12 cellular contexts compared by ENCODE assay signal in genomic region chr10:60717852-60718251, GRCh38.
DNase-seq lines count a peak whose midpoint lies in the region; ATAC-seq, FAIRE-seq and TF ChIP-seq lines count a peak whose summit lies in the region.
"Had no signal": no experiment of that assay in that cellular context is flagged by ENCODE, and none has a peak within 500 bp of the region (broad histone marks: within the 10 kb centered on the region; RNA-seq: fewer than 3 reads in every experiment).

No MANE protein-coding gene starts in this region.

- no peak overlapping the region for H3K27ac ChIP-seq in GM12878 (ENCODE audit: control insufficient read depth, insufficient read depth)
- H3K27ac ChIP-seq in SJCRH30: no peak overlapping the region
- no peak overlapping the region for H3K27ac ChIP-seq in H9 (ENCODE audit: insufficient read length, low read depth, low read length)

- H2BK15ac ChIP-seq in H9 (ENCODE audit: low read depth, low read length): no peak overlapping the region

- H3K36me3 ChIP-seq in GM12878 (ENCODE audit: control insufficient read depth in 2 of 2, insufficient read depth in 2 of 2, low read length in 1 of 2): no peaks in the 10 kb centered on the region
- no peaks in the 10 kb centered on the region for H3K36me3 ChIP-seq in SJCRH30

- no peak overlapping the region for H2BK20ac ChIP-seq in H9 (ENCODE audit: low read depth, low read length, poor library complexity, severe bottlenecking)

- no peaks in the 10 kb centered on the region for H3K9me3 Mint-ChIP-seq in activated CD8-positive, alpha-beta memory T cell treated with anti-CD3 and anti-CD28 coated beads, Interleukin-2, amount 10 ng/mL, durations not matched to agents 7 days and 5 days (ENCODE audit: low read depth)
- H3K9me3 Mint-ChIP-seq in H9: peaks cover 0 to 3% of the 10 kb centered on the region in 2 experiments; a peak in 4 of 5 replicates
- H3K9me3 Mint-ChIP-seq: naive B cell had no signal

- H3K4me1 ChIP-seq in GM12878 (ENCODE audit: control insufficient read depth, insufficient read depth, low read length): no peaks in the 10 kb centered on the region
- H3K4me1 ChIP-seq in SJCRH30: no peaks in the 10 kb centered on the region
- H3K4me1 ChIP-seq in H9 (ENCODE audit: insufficient read depth, low read length): no peaks in the 10 kb centered on the region

- no peak overlapping the region for H3K18ac ChIP-seq in H9 (ENCODE audit: insufficient read length, low read depth, low read length)

- RAD21 ChIA-PET in GM12878 (lab: Charles Lee; ENCODE audit: unreplicated experiment): no interaction called here

- peaks cover 9% of the 10 kb centered on the region for H3K27me3 Mint-ChIP-seq in activated CD8-positive, alpha-beta memory T cell treated with anti-CD3 and anti-CD28 coated beads, Interleukin-2, amount 10 ng/mL, durations not matched to agents 7 days and 5 days
- H3K27me3 Mint-ChIP-seq in H9 (ENCODE audit: low read depth): no peaks in the 10 kb centered on the region

- in situ Hi-C loops in GM12878 (cut with MboI): no loop called here

- no peak for TF ChIP-seq EP300 in GM12878 (IDR thresholded peaks at IDR 0.05; ENCODE audit: borderline replicate concordance in 1 of 2, control insufficient read depth in 1 of 2, low read depth in 2 of 2, low read length in 2 of 2)

- H3K9me3 ChIP-seq in GM12878 (replicated peaks; ENCODE audit: control insufficient read depth, insufficient read depth, low read length) (no peaks in the 10 kb centered on the region), SJCRH30 (replicated peaks) (no peaks in the 10 kb centered on the region), H9 (ENCODE audit: control insufficient read depth, low read depth, low read length) (no peaks in the 10 kb centered on the region)

- no peak overlapping the region for H4K91ac ChIP-seq in H9 (ENCODE audit: insufficient read length, low read depth, low read length)

- intact Hi-C loops in GM12878 (cut with micrococcal nuclease; ENCODE audit: unreplicated experiment): no loop called here

- no peak overlapping the region for H4K8ac ChIP-seq in H9 (replicated peaks; ENCODE audit: insufficient read length, low read depth, low read length)

- no peak overlapping the region for H3K4me3 Mint-ChIP-seq in activated CD8-positive, alpha-beta memory T cell treated with anti-CD3 and anti-CD28 coated beads, Interleukin-2, amount 10 ng/mL, durations not matched to agents 7 days and 5 days
- no peak overlapping the region for H3K4me3 Mint-ChIP-seq in H9
- H3K4me3 Mint-ChIP-seq: naive B cell had no signal

- FAIRE-seq in GM12878 (lab: Jason Lieb, UNC): no peak

- no peak overlapping the region for H3K23ac ChIP-seq in H9 (ENCODE audit: insufficient read length, low read depth, low read length)

- TF ChIP-seq CTCF in GM12878 (IDR thresholded peaks at IDR 0.05 in 2 of 3, conservative IDR thresholded peaks at IDR 0.05 in 1 of 3; ENCODE audit: control insufficient read depth in 2 of 3, extremely low read depth in 1 of 3, insufficient read depth in 1 of 3, low read depth in 3 of 3, low read length in 3 of 3) (no peak), H9 (conservative IDR thresholded peaks at IDR 0.05) (no peak)

- TF ChIP-seq POLR2A in GM12878 (IDR thresholded peaks at IDR 0.05; ENCODE audit: low read depth, low read length): no peak

- SMC1A ChIA-PET in GM12878 (lab: Charles Lee; ENCODE audit: uncharacterized antibody, unreplicated experiment): interaction anchor here (0.6 kb wide), 1 partner anchor 8 kb away, joined by 3 read pairs; no protein-coding TSS in a partner anchor

- POLR2A ChIA-PET in GM12878 (lab: Charles Lee): no interaction called here

- H4K5ac ChIP-seq in H9 (ENCODE audit: insufficient read length, low read depth, low read length): no peak overlapping the region

- no peak overlapping the region for H3K4ac ChIP-seq in H9 (ENCODE audit: low read depth, low read length)

- H2BK12ac ChIP-seq in H9 (ENCODE audit: insufficient read length, low read depth, low read length): no peak overlapping the region

- H2AFZ ChIP-seq in GM12878 (ENCODE audit: control insufficient read depth, low read depth, low read length) (no peak overlapping the region), H9 (ENCODE audit: low read length) (no peak overlapping the region)

- no peak overlapping the region for H3K27ac Mint-ChIP-seq in activated CD8-positive, alpha-beta memory T cell treated with anti-CD3 and anti-CD28 coated beads, Interleukin-2, amount 10 ng/mL, durations not matched to agents 7 days and 5 days
- H3K27ac Mint-ChIP-seq in H9: no peak overlapping the region
- H3K27ac Mint-ChIP-seq: naive B cell had no signal

- H3K56ac ChIP-seq in H9 (ENCODE audit: insufficient read length, low read depth, low read length): no peak overlapping the region

- DNase-seq in GM12878 (ENCODE audit: low read depth, low spot score) (no peak), SJCRH30 (no peak), medulla oblongata (ENCODE audit: extremely low spot score) (no peak), H9 (no peak)
- DNase-seq in activated CD8-positive, alpha-beta memory T cell treated with anti-CD3 and anti-CD28 coated beads, Interleukin-2, amount 10 ng/mL, durations not matched to agents 7 days and 5 days: no peak
- DNase-seq: amniotic stem cell, DMS153, naive B cell, NCI-H526 had no signal

- no peak overlapping the region for H3K4me2 ChIP-seq in GM12878 (ENCODE audit: control insufficient read depth, insufficient read depth)
- no peak overlapping the region for H3K4me2 ChIP-seq in H9 (ENCODE audit: insufficient read depth, insufficient read length, low read length)

- H3T11ph ChIP-seq in H9 (ENCODE audit: low read length): no peak overlapping the region

- no peak overlapping the region for H3K9ac ChIP-seq in GM12878 (ENCODE audit: control insufficient read depth, insufficient read depth, low read length)
- H3K9ac ChIP-seq in H9 (ENCODE audit: extremely low read depth, insufficient read length, low read length): no peak overlapping the region

- no peaks in the 10 kb centered on the region for H3K36me3 Mint-ChIP-seq in activated CD8-positive, alpha-beta memory T cell treated with anti-CD3 and anti-CD28 coated beads, Interleukin-2, amount 10 ng/mL, durations not matched to agents 7 days and 5 days
- H3K36me3 Mint-ChIP-seq in H9 (ENCODE audit: insufficient read depth in 1 of 3, low read depth in 3 of 3): peaks cover 0 to 3% (median 3%) of the 10 kb centered on the region in 3 experiments; a peak in 1 of 7 replicates
- H3K36me3 Mint-ChIP-seq: naive B cell had no signal

- H3K14ac ChIP-seq in H9 (ENCODE audit: insufficient read depth, low read length): no peak overlapping the region

- H4K20me1 ChIP-seq in GM12878 (ENCODE audit: control insufficient read depth, insufficient read depth) (no peaks in the 10 kb centered on the region), H9 (ENCODE audit: control insufficient read depth, insufficient read depth, insufficient read length) (no peaks in the 10 kb centered on the region)

- H3K23me2 ChIP-seq in H9 (ENCODE audit: insufficient read length, low read depth, low read length, poor library complexity, severe bottlenecking): no peaks in the 10 kb centered on the region

- H3K27me3 ChIP-seq in GM12878 (replicated peaks in 1 of 2; ENCODE audit: control insufficient read depth in 2 of 2, insufficient read depth in 2 of 2, low read length in 1 of 2): no peaks in the 10 kb centered on the region
- H3K27me3 ChIP-seq in SJCRH30: no peaks in the 10 kb centered on the region
- H3K27me3 ChIP-seq in H9 (ENCODE audit: insufficient read depth, low read length): no peaks in the 10 kb centered on the region

- no peak overlapping the region for H2BK5ac ChIP-seq in H9 (ENCODE audit: insufficient read length, low read length)

- H3K79me2 ChIP-seq in GM12878 (ENCODE audit: control insufficient read depth, insufficient read depth, low read length): no peaks in the 10 kb centered on the region
- H3K79me2 ChIP-seq in H9 (ENCODE audit: insufficient read depth, low read length): no peaks in the 10 kb centered on the region

- H3K79me1 ChIP-seq in H9 (ENCODE audit: insufficient read depth, low read depth, low read length, poor library complexity, severe bottlenecking): no peaks in the 10 kb centered on the region

- ATAC-seq in GM18868 (IDR thresholded peaks at IDR 0.05; ENCODE audit: unreplicated experiment): peak; percentile 77
- peak; percentile 93 for ATAC-seq in GM21526 (IDR thresholded peaks at IDR 0.05; ENCODE audit: low FRiP score, unreplicated experiment)
- peak; percentile 90 for ATAC-seq in HG03095 (IDR thresholded peaks at IDR 0.05; ENCODE audit: unreplicated experiment)
- peak; percentile 78 for ATAC-seq in GM12878
- no peak for ATAC-seq in activated CD8-positive, alpha-beta memory T cell treated with anti-CD3 and anti-CD28 coated beads, Interleukin-2, amount 10 ng/mL, durations not matched to agents 7 days and 5 days

- peaks cover 12% of the 10 kb centered on the region for H3K4me1 Mint-ChIP-seq in activated CD8-positive, alpha-beta memory T cell treated with anti-CD3 and anti-CD28 coated beads, Interleukin-2, amount 10 ng/mL, durations not matched to agents 7 days and 5 days
- peaks cover 0 to 3% of the 10 kb centered on the region in 2 experiments; a peak in 2 of 4 replicates for H3K4me1 Mint-ChIP-seq in H9
- H3K4me1 Mint-ChIP-seq: naive B cell had no signal

- H2BK120ac ChIP-seq in H9 (ENCODE audit: low read depth, low read length, poor library complexity, severe bottlenecking): no peak overlapping the region

- BruUV-seq in GM12878 (replicated peaks; lab: Mats Ljungman, UMichigan): no TSS peak

- no peak for TF ChIP-seq RAD21 in GM12878 (IDR thresholded peaks at IDR 0.05; ENCODE audit: insufficient read depth, low read depth, low read length)

- H2AK5ac ChIP-seq in H9 (ENCODE audit: insufficient read length, low read length): no peak overlapping the region

- no peak overlapping the region for H3K4me3 ChIP-seq in GM12878
- no peak overlapping the region for H3K4me3 ChIP-seq in SJCRH30

- CTCF ChIA-PET in GM12878 (lab: Yijun Ruan, JAX): no interaction called here
- CTCF ChIA-PET in activated CD8-positive, alpha-beta memory T cell treated with anti-CD3 and anti-CD28 coated beads, Interleukin-2, amount 10 ng/mL, durations not matched to agents 7 days and 5 days (lab: Charles Lee): no interaction called here

TF ChIP-seq in GM12878, 131 proteins besides CTCF, POLR2A, EP300 and RAD21:
- TF ChIP-seq FOS (IDR thresholded peaks at IDR 0.05; ENCODE audit: borderline replicate concordance, extremely low read depth, insufficient read length) (no peak), SRF (IDR thresholded peaks at IDR 0.05; ENCODE audit: low read depth in 2 of 2, low read length in 2 of 2) (peak; percentile 79 to 90)
TF ChIP-seq in GM12878: peak in this region for 1.
